9 cellular contexts compared by ENCODE assay signal in genomic region chr4:61200195-61200990, GRCh38. TPM values are rescaled to one million over a fixed set of nuclear protein-coding genes. Genes with fewer than 3 reads are reported as not detected.
A peak's percentile ranks its signal among the peaks of the same experiment; 100 is the strongest.
DNase-seq lines count a peak whose midpoint lies in the region; ATAC-seq and TF ChIP-seq lines count a peak whose summit lies in the region.
"Had no signal": no experiment of that assay in that cellular context is flagged by ENCODE, and none has a peak within 500 bp of the region (broad histone marks: within the 10 kb centered on the region; RNA-seq: fewer than 3 reads in every experiment).

TSS of gene ADGRL3 (plus strand) at chr4:61200326.

- H3K4me3 Mint-ChIP-seq in osteocyte (ENCODE audit: unreplicated experiment) = peak within 1 kb of the TSS; percentile 99
- H3K4me3 Mint-ChIP-seq in activated T-helper 17 cell treated with anti-CD3 and anti-CD28 coated beads, Interleukin-2, amount 50 U/mL, for 72 hours = no peak within 1 kb of the TSS

- H3K36me3 Mint-ChIP-seq in osteocyte (ENCODE audit: unreplicated experiment) = no peaks in the 10 kb centered on the region
- peaks cover 5% of the 10 kb centered on the region for H3K36me3 Mint-ChIP-seq in activated T-helper 17 cell treated with anti-CD3 and anti-CD28 coated beads, Interleukin-2, amount 50 U/mL, for 72 hours (ENCODE audit: low read depth)

- peak within 1 kb of the TSS; percentile 95 for H3K4me3 ChIP-seq in SK-N-MC

- peaks cover 4% of the 10 kb centered on the region for H3K27me3 Mint-ChIP-seq in osteocyte (ENCODE audit: unreplicated experiment)
- H3K27me3 Mint-ChIP-seq in activated T-helper 17 cell treated with anti-CD3 and anti-CD28 coated beads, Interleukin-2, amount 50 U/mL, for 72 hours = peaks cover 38% of the 10 kb centered on the region

- H3K9me3 ChIP-seq in SK-N-MC (ENCODE audit: low read depth, low read length) = no peaks in the 10 kb centered on the region

- H3K36me3 ChIP-seq in SK-N-MC (ENCODE audit: insufficient read depth, low read length) = no peaks in the 10 kb centered on the region
- H3K36me3 ChIP-seq: BLaER1 treated with 17β-estradiol and CSF1 and Interleukin-3, amounts not matched to agents 10 nM and 100 nM had no signal

- H3K9me3 Mint-ChIP-seq in osteocyte (ENCODE audit: unreplicated experiment) = no peaks in the 10 kb centered on the region
- H3K9me3 Mint-ChIP-seq in activated T-helper 17 cell treated with anti-CD3 and anti-CD28 coated beads, Interleukin-2, amount 50 U/mL, for 72 hours = no peaks in the 10 kb centered on the region

- intact Hi-C loops in head of caudate nucleus (cut with DNase I) = no loop called here

- peaks cover 33% of the 10 kb centered on the region for H3K4me1 Mint-ChIP-seq in osteocyte (ENCODE audit: unreplicated experiment)
- H3K4me1 Mint-ChIP-seq in activated T-helper 17 cell treated with anti-CD3 and anti-CD28 coated beads, Interleukin-2, amount 50 U/mL, for 72 hours = no peaks in the 10 kb centered on the region

- ATAC-seq in GM21786 (IDR thresholded peaks at IDR 0.05; ENCODE audit: unreplicated experiment) = no peak
- ATAC-seq in activated T-helper 17 cell treated with anti-CD3 and anti-CD28 coated beads, Interleukin-2, amount 50 U/mL, for 72 hours (replicated peaks) = no peak

- no peak within 1 kb of the TSS for H3K27ac ChIP-seq in SK-N-MC
- H3K27ac ChIP-seq: BLaER1 treated with 17β-estradiol and CSF1 and Interleukin-3, amounts not matched to agents 10 nM and 100 nM had no signal

- no peak for TF ChIP-seq CTCF in osteocyte (IDR thresholded peaks at IDR 0.05)

- DNase-seq in NCI-H2227 (lab: John Stamatoyannopoulos, UW; ENCODE audit: unreplicated experiment) = peak; percentile 72
- no peak for DNase-seq in NCI-H2227 treated with DMSO at 0.1 percent for 48 hours (lab: John Stamatoyannopoulos, UW)
- DNase-seq in SK-N-MC (ENCODE audit: low read depth, low spot score) = no peak
- peak; percentile 36 to 89 (median 78) for DNase-seq in head of caudate nucleus
- DNase-seq in osteocyte (ENCODE audit: extremely low spot score, unreplicated experiment) = peak; percentile 90
- no peak for DNase-seq in activated effector memory CD4-positive, alpha-beta T cell treated with anti-CD3 and anti-CD28 coated beads, Interleukin-2, amount 50 U/mL, for 16 hours

- peak within 1 kb of the TSS; percentile 70 for H3K27ac Mint-ChIP-seq in osteocyte (ENCODE audit: unreplicated experiment)
- H3K27ac Mint-ChIP-seq in activated T-helper 17 cell treated with anti-CD3 and anti-CD28 coated beads, Interleukin-2, amount 50 U/mL, for 72 hours = no peak within 1 kb of the TSS

- H3K9ac ChIP-seq in SK-N-MC (ENCODE audit: insufficient read length) = peak within 1 kb of the TSS; percentile 46
- H3K9ac ChIP-seq: BLaER1 treated with 17β-estradiol and CSF1 and Interleukin-3, amounts not matched to agents 10 nM and 100 nM had no signal

RNA-seq across cellular contexts. Expression of gene ADGRL3, which starts in this region (rescaled TPM):
- 17.6 and 18.7 TPM in 2 replicates for total RNA-seq in osteocyte
- total RNA-seq in activated T-helper 17 cell treated with anti-CD3 and anti-CD28 coated beads, Interleukin-2, amount 50 U/mL, for 72 hours = not detected

Comparison
In these comparisons a context has a peak if more than half of its experiments do, and no peak if none do; other contexts are left out.
1. RNA of gene ADGRL3 (total RNA-seq): 17.6 to 18.7 TPM in osteocyte; not detected in activated T-helper 17 cell treated with anti-CD3 and anti-CD28 coated beads, Interleukin-2, amount 50 U/mL, for 72 hours; every median in the first group is over 10 times any median in the second.
2. DNase-seq: peak in NCI-H2227 (single experiment), head of caudate nucleus (42 of 42) and osteocyte (single experiment); none in NCI-H2227 treated with DMSO at 0.1 percent for 48 hours (single experiment), SK-N-MC (single experiment) and activated effector memory CD4-positive, alpha-beta T cell treated with anti-CD3 and anti-CD28 coated beads, Interleukin-2, amount 50 U/mL, for 16 hours (single experiment).